In genomic region chr4:152535903-152536544, GRCh38 we compare ENCODE assay signal across 8 cellular contexts. TPM values are rescaled to one million over a fixed set of nuclear protein-coding genes. Genes with fewer than 3 reads are reported as not detected.
A peak's percentile ranks its signal among the peaks of the same experiment; 100 is the strongest.
DNase-seq lines count a peak whose midpoint lies in the region; ATAC-seq, FAIRE-seq and TF ChIP-seq lines count a peak whose summit lies in the region.

Gene FBXW7 (minus strand): TSS chr4:152536092. CDS start chr4:152411803, 124,289 bp downstream.

- TF ChIP-seq CTCF in OCI-LY3 (IDR thresholded peaks at IDR 0.05; ENCODE audit: low read depth, low read length) (no peak), endothelial cell of umbilical vein (IDR thresholded peaks at IDR 0.05; ENCODE audit: extremely low read depth in 1 of 2, insufficient read depth in 1 of 2, low read depth in 1 of 2, low read length in 2 of 2) (no peak)

- H3K27ac ChIP-seq in OCI-LY3 (ENCODE audit: low read length) = peak within 1 kb of the TSS; percentile 86
- H3K27ac ChIP-seq in endothelial cell of umbilical vein (ENCODE audit: insufficient read depth, low read depth, low read length) = peak within 1 kb of the TSS; percentile 70

- H3K79me2 ChIP-seq in OCI-LY3 (ENCODE audit: low read length) (peaks cover 97% of the 10 kb centered on the region), endothelial cell of umbilical vein (ENCODE audit: control insufficient read depth, insufficient read depth, low read length) (peaks cover 76% of the 10 kb centered on the region)

- H3K9me3 ChIP-seq in OCI-LY3 (ENCODE audit: insufficient read depth, low read length) = peaks cover 7% of the 10 kb centered on the region; the same call in 1 of the 2 replicates
- no peaks in the 10 kb centered on the region for H3K9me3 ChIP-seq in endothelial cell of umbilical vein (replicated peaks; ENCODE audit: control insufficient read depth, insufficient read depth, low read length)

- H3K36me3 ChIP-seq in OCI-LY3 (replicated peaks; ENCODE audit: low read depth, low read length) (peaks cover 38% of the 10 kb centered on the region), endothelial cell of umbilical vein (ENCODE audit: control insufficient read depth in 2 of 2, extremely low read depth in 1 of 2, insufficient read depth in 2 of 2, low read length in 2 of 2) (no peaks in the 10 kb centered on the region)

- DNase-seq in D341Med (ENCODE audit: low spot score) (peak; percentile 98), HuH-7 (ENCODE audit: low spot score) (peak; percentile 94), endothelial cell of umbilical vein (ENCODE audit: low read depth, low spot score) (peak; percentile 99), middle frontal gyrus (ENCODE audit: extremely low spot score, low spot score) (peak; percentile 99)
- peak; percentile 100 for DNase-seq in activated CD8-positive, alpha-beta memory T cell treated with anti-CD3 and anti-CD28 coated beads, Interleukin-2, amount 50 U/mL, for 48 hours
- peak; percentile 98 to 99 for DNase-seq in stimulated activated CD8-positive, alpha-beta memory T cell treated with anti-CD3 and anti-CD28 coated beads, Interleukin-2, amount 100 ng/mL, for 48 hours (ENCODE audit: low read depth in 2 of 2)

- CTCF ChIA-PET in endothelial cell of umbilical vein (lab: Charles Lee) = interaction anchor here (1.1 to 8.5 kb wide), 4 partner anchors 10 to 104 kb away, joined by 3 to 107 read pairs (median 5); no protein-coding TSS in a partner anchor

- H3K4me1 ChIP-seq in OCI-LY3 (ENCODE audit: low read length) (peaks cover 51% of the 10 kb centered on the region), endothelial cell of umbilical vein (ENCODE audit: control insufficient read depth, extremely low read depth, insufficient read depth, low read length) (peaks cover 21% of the 10 kb centered on the region)

- TF ChIP-seq POLR2A in endothelial cell of umbilical vein (IDR thresholded peaks at IDR 0.05; ENCODE audit: low read depth, low read length) = peak; percentile 60

- intact Hi-C loops in endothelial cell of umbilical vein (cut with micrococcal nuclease) = loop anchor here (1.0 to 5.0 kb wide), 7 partner anchors 24 to 1119 kb away; partner anchors contain the start of genes ARFIP1, TIGD4 and TMEM154

- peak; percentile 76 for ATAC-seq in GM21515 (IDR thresholded peaks at IDR 0.05; ENCODE audit: unreplicated experiment)

- no TSS peak for BruUV-seq in endothelial cell of umbilical vein (replicated peaks; lab: Mats Ljungman, UMichigan)

- dilution Hi-C loops in endothelial cell of umbilical vein (cut with MboI; ENCODE audit: extremely low pct_ligation_motif_present, low sequenced_read_pairs) = no loop called here

- H3K27me3 ChIP-seq in OCI-LY3 (ENCODE audit: low read depth, low read length) (no peaks in the 10 kb centered on the region), endothelial cell of umbilical vein (ENCODE audit: control insufficient read depth in 2 of 2, insufficient read depth in 2 of 2, low read length in 2 of 2) (no peaks in the 10 kb centered on the region)

- peaks cover 2% of the 10 kb centered on the region for H3K9me1 ChIP-seq in endothelial cell of umbilical vein (replicated peaks; ENCODE audit: control insufficient read depth, extremely low read depth, insufficient read depth, low read length)

- peak within 1 kb of the TSS; percentile 44 for H2AFZ ChIP-seq in OCI-LY3 (ENCODE audit: low read depth, low read length)
- peak within 1 kb of the TSS; percentile 66 for H2AFZ ChIP-seq in endothelial cell of umbilical vein (ENCODE audit: low read depth, low read length)

- peak; percentile 96 for FAIRE-seq in endothelial cell of umbilical vein (lab: Jason Lieb, UNC)

- H4K20me1 ChIP-seq in OCI-LY3 (ENCODE audit: insufficient read depth, low read length) (peaks cover 46% of the 10 kb centered on the region), endothelial cell of umbilical vein (replicated peaks; ENCODE audit: control insufficient read depth, extremely low read depth, insufficient read depth, low read length) (no peaks in the 10 kb centered on the region)

- POLR2A ChIA-PET in endothelial cell of umbilical vein (lab: Charles Lee) = interaction anchor here (1.2 to 1.8 kb wide), 2 partner anchors 20 to 35 kb away, joined by 4 to 5 read pairs; no protein-coding TSS in a partner anchor

- H3K9ac ChIP-seq in OCI-LY3 (ENCODE audit: low read length) (peak within 1 kb of the TSS; percentile 87), endothelial cell of umbilical vein (replicated peaks; ENCODE audit: extremely low read depth, insufficient read depth, low read length) (peak within 1 kb of the TSS; percentile 85)

- H3K4me3 ChIP-seq in OCI-LY3 (ENCODE audit: low read length) (peak within 1 kb of the TSS; percentile 81), endothelial cell of umbilical vein (replicated peaks in 1 of 3; ENCODE audit: insufficient read depth in 1 of 3, low read depth in 1 of 3, low read length in 3 of 3) (peak within 1 kb of the TSS; percentile 82 to 91 (median 82))

- H3K4me2 ChIP-seq in OCI-LY3 (ENCODE audit: low read length) (peak within 1 kb of the TSS; percentile 87), endothelial cell of umbilical vein (ENCODE audit: insufficient read depth, low read length) (peak within 1 kb of the TSS; percentile 97)

TF ChIP-seq in endothelial cell of umbilical vein, 7 proteins besides CTCF, POLR2A, EP300 and RAD21:
- TF ChIP-seq POLR2AphosphoS5 (IDR thresholded peaks at IDR 0.05; ENCODE audit: insufficient read depth, low read depth, low read length) (peak; percentile 56), FOS (IDR thresholded peaks at IDR 0.05; ENCODE audit: borderline replicate concordance, insufficient read depth, low read length) (peak; percentile 12), MYC (IDR thresholded peaks at IDR 0.05; ENCODE audit: low read depth, low read length) (no peak)

RNA-seq across cellular contexts. Expression of gene FBXW7, which starts in this region (rescaled TPM):
- 27.9 and 28.1 TPM in 2 replicates for total RNA-seq in endothelial cell of umbilical vein
- 5.1 and 7.0 TPM in 2 replicates for polyA plus RNA-seq in endothelial cell of umbilical vein
- 7.0 and 7.7 TPM in 2 replicates for polyA plus RNA-seq in endothelial cell of umbilical vein (2011; cell fraction: cytosol; rRNA removed)
- 44.1 and 57.3 TPM in 2 replicates for polyA plus RNA-seq in endothelial cell of umbilical vein (2011; cell fraction: nucleus; rRNA removed)
- polyA plus RNA-seq in endothelial cell of umbilical vein (2012) = 12.7 and 15.2 TPM in 2 replicates
- polyA minus RNA-seq in endothelial cell of umbilical vein = 27.1 and 37.7 TPM in 2 replicates
- 9.4 TPM for polyA minus RNA-seq in endothelial cell of umbilical vein (2011; cell fraction: cytosol; rRNA and poly(A)+ RNA removed)
- polyA minus RNA-seq in endothelial cell of umbilical vein (2011; cell fraction: nucleus; rRNA and poly(A)+ RNA removed) = 68.6 and 81.3 TPM in 2 replicates

Comparison
In these comparisons a context has a peak if more than half of its experiments do, and no peak if none do; other contexts are left out.
1. Peak in every context shown above with its lines: DNase-seq, ATAC-seq, H3K4me3 ChIP-seq and H3K27ac ChIP-seq.